ENCODE assay signal across 10 cellular contexts in genomic region chrX:43703211-43703791, GRCh38. TPM values are rescaled to one million over a fixed set of nuclear protein-coding genes. Genes with fewer than 3 reads are reported as not detected.
DNase-seq lines count a peak whose midpoint lies in the region; FAIRE-seq and TF ChIP-seq lines count a peak whose summit lies in the region.
"Had no signal": no experiment of that assay in that cellular context is flagged by ENCODE, and none has a peak within 500 bp of the region (broad histone marks: within the 10 kb centered on the region; RNA-seq: fewer than 3 reads in every experiment).

No MANE protein-coding gene starts in this region.

- no peaks in the 10 kb centered on the region for H4K20me1 ChIP-seq in MM.1S (ENCODE audit: insufficient read depth, low read length)

- no peak overlapping the region for H2AFZ ChIP-seq in MM.1S (ENCODE audit: low read length)

- TF ChIP-seq CTCF in choroid plexus epithelial cell (conservative IDR thresholded peaks at IDR 0.05; ENCODE audit: low read depth, low read length) (no peak), MM.1S (IDR thresholded peaks at IDR 0.05; ENCODE audit: low read length) (no peak), GM13976 (IDR thresholded peaks at IDR 0.05; ENCODE audit: borderline replicate concordance, control extremely low read depth, extremely low read depth, insufficient read depth, missing control alignments) (no peak)

- no peak for FAIRE-seq in GM12892 (lab: Jason Lieb, UNC)

- no peaks in the 10 kb centered on the region for H3K79me2 ChIP-seq in MM.1S (ENCODE audit: low read length)

- H3K9ac ChIP-seq in subcutaneous abdominal adipose tissue (ENCODE audit: low read length in 5 of 5) (peak overlapping the region in 1 of 5 donors; percentile 53), MM.1S (ENCODE audit: low read length) (no peak overlapping the region)

- no peak for TF ChIP-seq POLR2A in GM12892 (IDR thresholded peaks at IDR 0.05; ENCODE audit: low read depth, low read length)

- no peaks in the 10 kb centered on the region for H3K9me2 ChIP-seq in MM.1S (replicated peaks; ENCODE audit: insufficient read depth, low read length)

- DNase-seq in HT-29 (ENCODE audit: low spot score) (peak; percentile 26), choroid plexus epithelial cell (ENCODE audit: low read depth) (peak; percentile 65), kidney tubule cell (ENCODE audit: low spot score) (peak; percentile 78), MM.1S (no peak), GM13976 (ENCODE audit: low spot score) (no peak), GM12892 (ENCODE audit: insufficient read length) (no peak), NAMALWA (ENCODE audit: low spot score) (no peak)
- DNase-seq: NCI-H2107; stimulated activated naive B cell treated with anti-CD40 and anti-IgM and Interleukin-4, amounts not matched to agents 10 μg/mL and 1 μg/mL and 100 μg/mL, for 72 hours had no signal

- H3K4me2 ChIP-seq in MM.1S (ENCODE audit: low read depth, low read length), result no peak overlapping the region

- H3K9me3 ChIP-seq in subcutaneous abdominal adipose tissue (ENCODE audit: control insufficient read depth in 5 of 5, low read length in 5 of 5), result no peaks in the 10 kb centered on the region
- no peaks in the 10 kb centered on the region for H3K9me3 ChIP-seq in MM.1S (replicated peaks; ENCODE audit: insufficient read depth, low read length)

- H3K4me1 ChIP-seq in subcutaneous abdominal adipose tissue (ENCODE audit: control insufficient read depth in 5 of 5, insufficient read depth in 5 of 5, low read length in 5 of 5) (peaks cover 0 to 38% (median 32%) of the 10 kb centered on the region in 5 donors), MM.1S (ENCODE audit: low read length) (no peaks in the 10 kb centered on the region)

- in situ Hi-C loops in GM13976 (cut with MboI; ENCODE audit: low sequenced_read_pairs, unreplicated experiment), result no loop called here

- H3F3A ChIP-seq in MM.1S (ENCODE audit: insufficient read depth, low read length), result no peaks in the 10 kb centered on the region

- no peak overlapping the region for H3K4me3 ChIP-seq in choroid plexus epithelial cell (ENCODE audit: low read depth, low read length)
- peak overlapping the region in 1 of 5 donors; percentile 7 for H3K4me3 ChIP-seq in subcutaneous abdominal adipose tissue (ENCODE audit: low read depth in 1 of 5, low read length in 5 of 5)
- no peak overlapping the region for H3K4me3 ChIP-seq in MM.1S (ENCODE audit: low read length)

- peaks cover 0 to 4% (median 0%) of the 10 kb centered on the region in 5 donors for H3K27me3 ChIP-seq in subcutaneous abdominal adipose tissue (ENCODE audit: control insufficient read depth in 5 of 5, insufficient read depth in 4 of 5, low read length in 5 of 5)
- H3K27me3 ChIP-seq in MM.1S (replicated peaks; ENCODE audit: insufficient read depth, low read length), result no peaks in the 10 kb centered on the region

- H3K36me3 ChIP-seq in subcutaneous abdominal adipose tissue (ENCODE audit: control insufficient read depth in 5 of 5, insufficient read depth in 5 of 5, low read length in 5 of 5) (no peaks in the 10 kb centered on the region), MM.1S (replicated peaks; ENCODE audit: insufficient read depth, low read length) (no peaks in the 10 kb centered on the region)

- peak overlapping the region; percentile 88 for H3K27ac ChIP-seq in subcutaneous abdominal adipose tissue (ENCODE audit: low read depth, low read length)
- no peak overlapping the region for H3K27ac ChIP-seq in MM.1S (ENCODE audit: low read length)

RNA-seq across cellular contexts. Expression of gene MAOA, which starts 47.2 kb away (rescaled TPM):
- 10.9 and 11.8 TPM in 2 replicates for total RNA-seq in HT-29 (2014; rRNA removed; shearing (Covaris generic))
- polyA plus RNA-seq in GM12892 (2012; ENCODE audit: missing spikeins), result not detected

Comparison
In these comparisons a context has a peak if more than half of its experiments do, and no peak if none do; other contexts are left out.
1. DNase-seq: peak in HT-29 (single experiment), choroid plexus epithelial cell (single experiment) and kidney tubule cell (single experiment); none in MM.1S (single experiment), GM13976 (single experiment), GM12892 (single experiment) and NAMALWA (single experiment).